ENCODE assay signal across 21 cellular contexts in the genomic region with DNA sequence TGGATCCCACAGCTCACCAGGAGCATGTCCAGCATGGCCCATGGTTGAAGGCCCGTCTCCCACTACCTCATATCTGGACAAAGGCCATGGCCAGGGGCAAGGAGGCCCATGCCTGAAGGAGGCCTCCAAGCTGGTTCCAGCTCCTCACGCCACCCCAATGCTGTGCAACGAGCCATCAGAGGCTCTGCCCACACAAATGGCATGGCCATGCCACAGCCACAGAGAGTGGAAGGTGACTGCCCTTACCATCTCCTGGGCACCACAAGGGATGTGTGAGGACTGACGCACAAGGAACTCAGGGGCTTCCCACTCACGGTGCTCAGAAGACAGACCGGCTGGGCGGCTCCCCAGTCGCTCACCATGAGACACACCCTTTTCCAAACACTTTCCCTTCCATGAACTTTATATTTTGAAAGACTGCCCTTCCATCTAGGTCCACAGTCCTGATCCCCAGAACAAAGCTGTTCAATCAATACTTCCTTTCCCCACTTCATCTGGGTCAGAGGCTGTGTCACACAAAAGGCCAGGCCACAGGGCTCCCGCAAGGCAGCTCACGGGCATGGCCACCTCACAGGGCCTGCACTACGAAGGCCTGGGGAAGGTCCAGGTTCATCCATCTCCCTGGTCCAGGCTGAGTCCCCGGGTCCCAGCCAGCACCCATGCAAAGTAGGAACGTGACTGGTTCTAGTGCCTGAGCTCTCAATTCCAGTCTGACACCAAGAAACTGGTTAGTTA.
"Had no signal": no experiment of that assay in that cellular context is flagged by ENCODE, and none has a peak within 500 bp of the region (broad histone marks: within the 10 kb centered on the region; RNA-seq: fewer than 3 reads in every experiment).

No MANE protein-coding gene starts in this region.

- ATAC-seq: heart right ventricle; left lung; lower lobe of right lung; right cardiac atrium; stimulated activated memory B cell treated with anti-CD40 and anti-IgM and Interleukin-4, amounts not matched to agents 10 μg/mL and 1 μg/mL and 100 μg/mL, for 72 hours; stimulated activated naive CD8-positive, alpha-beta T cell treated with anti-CD3 and anti-CD28 coated beads, Interleukin-15, amount 100 ng/mL, for 72 hours; upper lobe of right lung had no signal

- H3K4me3 ChIP-seq: coronary artery, heart right ventricle, left lung, lower lobe of right lung, ovary, smooth muscle cell, testis, tibial nerve, upper lobe of right lung, vagina had no signal

- H3K36me3 ChIP-seq: ovary had no signal

- H3K27ac Mint-ChIP-seq: endodermal cell; stimulated activated memory B cell treated with anti-CD40 and anti-IgM and Interleukin-4, amounts not matched to agents 10 μg/mL and 1 μg/mL and 100 μg/mL, for 72 hours; stimulated activated naive CD8-positive, alpha-beta T cell treated with anti-CD3 and anti-CD28 coated beads, Interleukin-15, amount 100 ng/mL, for 72 hours had no signal

- H3K4me1 Mint-ChIP-seq: endodermal cell; naive B cell; stimulated activated naive CD8-positive, alpha-beta T cell treated with anti-CD3 and anti-CD28 coated beads, Interleukin-15, amount 100 ng/mL, for 72 hours had no signal

- H3K4me1 ChIP-seq: heart right ventricle, left lung, lower lobe of right lung, testis, tibial nerve, upper lobe of right lung, vagina had no signal

- DNase-seq: effector CD4-positive, alpha-beta T cell; endodermal cell; erythroblast; heart right ventricle; hypothalamus; kidney glomerular epithelial cell; left lung; lower lobe of right lung; mesendoderm; naive B cell; ovary; right cardiac atrium; stimulated activated CD4-positive, alpha-beta T cell treated with anti-CD3 and anti-CD28 coated beads, Interleukin-4, amount 100 ng/mL, for 24 hours; stimulated activated naive CD8-positive, alpha-beta T cell treated with anti-CD3 and anti-CD28 coated beads, Interleukin-15, amount 100 ng/mL, for 72 hours; testis; upper lobe of right lung had no signal

- H3K27me3 Mint-ChIP-seq: naive B cell; stimulated activated memory B cell treated with anti-CD40 and anti-IgM and Interleukin-4, amounts not matched to agents 10 μg/mL and 1 μg/mL and 100 μg/mL, for 72 hours; stimulated activated naive CD8-positive, alpha-beta T cell treated with anti-CD3 and anti-CD28 coated beads, Interleukin-15, amount 100 ng/mL, for 72 hours had no signal

- H3K27ac ChIP-seq: coronary artery, heart right ventricle, left lung, lower lobe of right lung, ovary, testis, tibial nerve, upper lobe of right lung, vagina had no signal

- H3K4me2 ChIP-seq: smooth muscle cell had no signal

- H3K4me3 Mint-ChIP-seq: endodermal cell; stimulated activated memory B cell treated with anti-CD40 and anti-IgM and Interleukin-4, amounts not matched to agents 10 μg/mL and 1 μg/mL and 100 μg/mL, for 72 hours; stimulated activated naive CD8-positive, alpha-beta T cell treated with anti-CD3 and anti-CD28 coated beads, Interleukin-15, amount 100 ng/mL, for 72 hours had no signal

- H3K27me3 ChIP-seq: heart right ventricle, left lung, ovary, testis, tibial nerve, upper lobe of right lung, vagina had no signal

- H3K36me3 Mint-ChIP-seq: naive B cell had no signal

- H3K9me3 ChIP-seq: heart right ventricle, left lung, lower lobe of right lung, ovary, testis, tibial nerve, upper lobe of right lung, vagina had no signal

- H3K9me3 Mint-ChIP-seq: endodermal cell; naive B cell; stimulated activated memory B cell treated with anti-CD40 and anti-IgM and Interleukin-4, amounts not matched to agents 10 μg/mL and 1 μg/mL and 100 μg/mL, for 72 hours; stimulated activated naive CD8-positive, alpha-beta T cell treated with anti-CD3 and anti-CD28 coated beads, Interleukin-15, amount 100 ng/mL, for 72 hours had no signal
